Comparison of ENCODE assay signal across 1 cellular context in the genomic region with DNA sequence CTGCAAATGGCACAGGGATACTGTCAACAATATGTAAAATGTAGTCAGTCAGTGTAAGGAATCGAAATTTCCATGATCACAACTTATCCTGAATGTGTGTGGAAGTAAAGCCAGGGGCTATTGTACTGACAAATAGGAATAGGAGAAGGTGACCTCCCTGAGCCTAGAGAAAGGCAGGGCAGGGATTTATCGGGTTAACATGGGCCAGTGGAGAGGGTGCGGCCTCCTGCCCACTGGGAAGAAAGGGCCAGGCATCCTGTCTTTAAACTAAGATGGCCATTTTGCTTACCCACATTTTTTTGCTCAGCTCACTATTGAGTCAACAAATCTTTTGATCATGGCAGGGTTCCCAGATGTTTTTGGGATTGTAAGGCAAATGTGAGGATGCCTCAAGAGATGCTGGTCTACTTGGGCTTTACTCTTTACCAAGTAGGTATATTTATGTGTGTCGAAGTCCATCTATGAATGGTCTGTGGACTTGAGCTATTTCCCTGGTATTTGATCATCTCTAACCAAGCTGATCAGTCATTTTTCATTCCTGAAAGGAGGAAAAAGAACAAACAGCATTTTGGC.
TF ChIP-seq lines count a peak whose summit lies in the region.

No MANE protein-coding gene starts in this region.

TF ChIP-seq in IMR-90, 13 proteins besides CTCF, POLR2A, EP300 and RAD21:
- TF ChIP-seq ELK1 (IDR thresholded peaks at IDR 0.05; ENCODE audit: borderline replicate concordance, low read depth, low read length) (no peak), CHD1 (IDR thresholded peaks at IDR 0.05; ENCODE audit: low read depth, low read length) (no peak), BHLHE40 (IDR thresholded peaks at IDR 0.05; ENCODE audit: low read depth, low read length) (no peak), RCOR1 (IDR thresholded peaks at IDR 0.05; ENCODE audit: insufficient replicate concordance, low read length) (no peak), USF2 (IDR thresholded peaks at IDR 0.05; ENCODE audit: low read depth, low read length) (no peak), MAZ (IDR thresholded peaks at IDR 0.05; ENCODE audit: borderline replicate concordance, low read depth, low read length) (no peak), NFE2L2 (IDR thresholded peaks at IDR 0.05; ENCODE audit: low read depth, low read length) (no peak), CEBPB (IDR thresholded peaks at IDR 0.05; ENCODE audit: low read depth, low read length) (no peak), MAFK (IDR thresholded peaks at IDR 0.05; ENCODE audit: low read depth, low read length) (no peak), MXI1 (IDR thresholded peaks at IDR 0.05; ENCODE audit: borderline replicate concordance, low read depth, low read length) (no peak), FOS (IDR thresholded peaks at IDR 0.05; ENCODE audit: low read depth, low read length) (no peak), SMC3 (IDR thresholded peaks at IDR 0.05; ENCODE audit: low read depth, low read length) (no peak), RFX5 (IDR thresholded peaks at IDR 0.05; ENCODE audit: low read depth, low read length) (no peak)
